In genomic region chr3:111616417-111617105, GRCh38 we compare ENCODE assay signal across 9 cellular contexts. TPM values are rescaled to one million over a fixed set of nuclear protein-coding genes. Genes with fewer than 3 reads are reported as not detected.
DNase-seq lines count a peak whose midpoint lies in the region; ATAC-seq and TF ChIP-seq lines count a peak whose summit lies in the region.
"Had no signal": no experiment of that assay in that cellular context is flagged by ENCODE, and none has a peak within 500 bp of the region (broad histone marks: within the 10 kb centered on the region; RNA-seq: fewer than 3 reads in every experiment).

No MANE protein-coding gene starts in this region.

- no peak overlapping the region for H3K27ac Mint-ChIP-seq in chondrocyte (ENCODE audit: unreplicated experiment)

- DNase-seq in T-helper 22 cell (ENCODE audit: low read depth), result peak; percentile 68
- DNase-seq in chondrocyte (ENCODE audit: low spot score), result peak; percentile 75
- DNase-seq in stimulated activated CD8-positive, alpha-beta memory T cell treated with anti-CD3 and anti-CD28 coated beads, Interleukin-7, amount 100 ng/mL, for 4 hours (ENCODE audit: low read depth in 2 of 2), result peak; percentile 61 to 67
- no peak for DNase-seq in dedifferentiated amniotic fluid mesenchymal stem cell (ENCODE audit: extremely low spot score)
- DNase-seq in NCI-H2107 (lab: John Stamatoyannopoulos, UW), result no peak
- no peak for DNase-seq in NCI-H1048 (lab: John Stamatoyannopoulos, UW)

- TF ChIP-seq CTCF in chondrocyte (IDR thresholded peaks at IDR 0.05), result peak; percentile 55

- no peaks in the 10 kb centered on the region for H3K9me3 Mint-ChIP-seq in chondrocyte (ENCODE audit: low read depth)

- ATAC-seq in GM18868 (IDR thresholded peaks at IDR 0.05; ENCODE audit: unreplicated experiment) (peak; percentile 86), HG02973 (IDR thresholded peaks at IDR 0.05; ENCODE audit: unreplicated experiment) (peak; percentile 65)

- peaks cover 10% of the 10 kb centered on the region for H3K4me1 Mint-ChIP-seq in chondrocyte (ENCODE audit: low read depth)

- H3K4me3 Mint-ChIP-seq in chondrocyte (ENCODE audit: unreplicated experiment), result no peak overlapping the region

- H3K36me3 Mint-ChIP-seq in chondrocyte (ENCODE audit: low read depth), result no peaks in the 10 kb centered on the region

- peaks cover 2% of the 10 kb centered on the region for H3K27me3 Mint-ChIP-seq in chondrocyte (ENCODE audit: low read depth)

RNA-seq across cellular contexts. Expression of gene ZBED2, which starts 21.4 kb away (rescaled TPM):
- not detected in 3 replicates for total RNA-seq in chondrocyte
- total RNA-seq: pulmonary artery endothelial cell had no signal

RNA-seq across cellular contexts. Expression of gene PLCXD2, which starts 57.9 kb away (rescaled TPM):
- 1.0 to 1.9 TPM (median 1.0 TPM) in 3 replicates for total RNA-seq in chondrocyte

Comparison
In these comparisons a context has a peak if more than half of its experiments do, and no peak if none do; other contexts are left out.
1. DNase-seq: peak in T-helper 22 cell (single experiment), chondrocyte (single experiment) and stimulated activated CD8-positive, alpha-beta memory T cell treated with anti-CD3 and anti-CD28 coated beads, Interleukin-7, amount 100 ng/mL, for 4 hours (2 of 2); none in dedifferentiated amniotic fluid mesenchymal stem cell (single experiment), NCI-H2107 (single experiment) and NCI-H1048 (single experiment).